In the genomic region with DNA sequence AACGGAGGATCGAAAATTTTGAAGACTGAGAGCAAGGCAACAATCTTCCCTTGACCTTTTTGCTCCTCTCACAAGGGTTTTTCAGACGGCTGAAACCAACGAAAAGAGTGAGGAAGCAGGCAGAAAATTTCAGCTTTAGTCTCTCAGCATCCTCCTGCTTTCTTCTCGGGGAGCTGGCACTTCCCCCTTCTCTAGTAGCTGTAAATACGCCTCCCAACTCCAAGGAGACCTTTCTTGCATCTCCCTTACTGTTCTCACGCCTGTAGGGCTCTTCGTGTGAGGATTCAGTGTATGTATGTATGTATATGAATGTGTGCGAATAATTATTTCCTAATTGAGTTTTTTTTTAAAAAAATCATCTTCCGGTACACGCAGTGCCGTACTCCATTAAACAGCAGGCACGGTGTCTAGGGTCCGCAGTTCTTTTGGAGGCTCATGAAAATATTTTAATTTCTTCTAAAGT, we compare ENCODE assay signal across 8 cellular contexts.
DNase-seq lines count a peak whose midpoint lies in the region; ATAC-seq and TF ChIP-seq lines count a peak whose summit lies in the region.

No MANE protein-coding gene starts in this region.

- peak overlapping the region; percentile 78 for H3K9ac ChIP-seq in ES-I3 (ENCODE audit: low read depth, low read length)

- peak overlapping the region; percentile 83 for H3K27ac ChIP-seq in HEK293 (ENCODE audit: extremely low read depth, low read depth, low read length)
- H3K27ac ChIP-seq in adipose tissue (ENCODE audit: low read depth, low read length): peak overlapping the region; percentile 63

- DNase-seq in NCI-H345 treated with DMSO at 0.1 percent for 48 hours (lab: John Stamatoyannopoulos, UW; ENCODE audit: unreplicated experiment) (peak; percentile 78), left ventricle myocardium superior (no peak), retinal pigment epithelial cell (ENCODE audit: low read depth) (no peak), T1000 (lab: John Stamatoyannopoulos, UW) (no peak), AML-193 (lab: John Stamatoyannopoulos, UW) (no peak)

- no peaks in the 10 kb centered on the region for H3K4me1 ChIP-seq in ES-I3 (ENCODE audit: insufficient read depth, low read length)
- H3K4me1 ChIP-seq in HEK293 (ENCODE audit: control insufficient read depth, insufficient read depth, low read length): no peaks in the 10 kb centered on the region; the same call in 1 of the 2 replicates

- H3K36me3 ChIP-seq in ES-I3 (ENCODE audit: insufficient read depth, low read length) (no peaks in the 10 kb centered on the region), HEK293 (ENCODE audit: control insufficient read depth in 2 of 2, insufficient read depth in 1 of 2, low read length in 2 of 2) (no peaks in the 10 kb centered on the region)

- H3K9me3 ChIP-seq in ES-I3 (ENCODE audit: control insufficient read depth, insufficient read depth, low read length) (no peaks in the 10 kb centered on the region), HEK293 (ENCODE audit: control insufficient read depth, insufficient read depth, low read depth, low read length) (no peaks in the 10 kb centered on the region)

- CTCF ChIA-PET in HEK293 (lab: Yijun Ruan, JAX): interaction anchor here (0.9 to 2.8 kb wide), 5 partner anchors 9 to 146 kb away, joined by 3 to 12 read pairs (median 3); a partner anchor contains a TSS

- TF ChIP-seq CTCF in HEK293 (tag by site-specific recombination; IDR thresholded peaks at IDR 0.05) (no peak), retinal pigment epithelial cell (conservative IDR thresholded peaks at IDR 0.05; ENCODE audit: low read depth, low read length) (no peak)

- intact Hi-C loops in left ventricle myocardium superior (cut with micrococcal nuclease): no loop called here

- POLR2A ChIA-PET in HEK293 (lab: Yijun Ruan, JAX): interaction anchor here (0.6 to 4.1 kb wide), 10 partner anchors 11 to 961 kb away, joined by 3 to 33 read pairs (median 8); a partner anchor contains a TSS

- 1 to 32% (median 1%) methylated on average over 14 of the region's 14 CpGs for WGBS in adipose tissue, 3 donors

- peak; percentile 59 for ATAC-seq in left ventricle myocardium superior

- H3K4me3 ChIP-seq in HEK293 (ENCODE audit: low read depth, low read length) (peak overlapping the region; percentile 65), retinal pigment epithelial cell (ENCODE audit: low read length) (peak overlapping the region; percentile 61)

TF ChIP-seq in HEK293, 187 proteins besides CTCF, POLR2A, EP300 and RAD21:
- TF ChIP-seq ZNF830 (tag by site-specific recombination; IDR thresholded peaks at IDR 0.05; ENCODE audit: low read depth): no peak
- no peak for TF ChIP-seq ZNF354C (tag by site-specific recombination; IDR thresholded peaks at IDR 0.05; ENCODE audit: borderline replicate concordance, low read depth)
- TF ChIP-seq ZNF610 (tag by site-specific recombination; IDR thresholded peaks at IDR 0.05; ENCODE audit: borderline replicate concordance): no peak
- TF ChIP-seq, protein P1, sequence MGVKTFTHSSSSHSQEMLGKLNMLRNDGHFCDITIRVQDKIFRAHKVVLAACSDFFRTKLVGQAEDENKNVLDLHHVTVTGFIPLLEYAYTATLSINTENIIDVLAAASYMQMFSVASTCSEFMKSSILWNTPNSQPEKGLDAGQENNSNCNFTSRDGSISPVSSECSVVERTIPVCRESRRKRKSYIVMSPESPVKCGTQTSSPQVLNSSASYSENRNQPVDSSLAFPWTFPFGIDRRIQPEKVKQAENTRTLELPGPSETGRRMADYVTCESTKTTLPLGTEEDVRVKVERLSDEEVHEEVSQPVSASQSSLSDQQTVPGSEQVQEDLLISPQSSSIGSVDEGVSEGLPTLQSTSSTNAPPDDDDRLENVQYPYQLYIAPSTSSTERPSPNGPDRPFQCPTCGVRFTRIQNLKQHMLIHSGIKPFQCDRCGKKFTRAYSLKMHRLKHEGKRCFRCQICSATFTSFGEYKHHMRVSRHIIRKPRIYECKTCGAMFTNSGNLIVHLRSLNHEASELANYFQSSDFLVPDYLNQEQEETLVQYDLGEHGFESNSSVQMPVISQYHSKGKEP (tag by site-specific recombination; IDR thresholded peaks at IDR 0.05): no peak
- 0 out of 2 replicates have a peak, but pooled peaks have one; percentile 34 for TF ChIP-seq ZNF366 (tag by site-specific recombination; conservative IDR thresholded peaks at IDR 0.05)
- TF ChIP-seq, protein P2, sequence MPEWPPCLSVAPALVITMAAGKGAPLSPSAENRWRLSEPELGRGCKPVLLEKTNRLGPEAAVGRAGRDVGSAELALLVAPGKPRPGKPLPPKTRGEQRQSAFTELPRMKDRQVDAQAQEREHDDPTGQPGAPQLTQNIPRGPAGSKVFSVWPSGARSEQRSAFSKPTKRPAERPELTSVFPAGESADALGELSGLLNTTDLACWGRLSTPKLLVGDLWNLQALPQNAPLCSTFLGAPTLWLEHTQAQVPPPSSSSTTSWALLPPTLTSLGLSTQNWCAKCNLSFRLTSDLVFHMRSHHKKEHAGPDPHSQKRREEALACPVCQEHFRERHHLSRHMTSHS (tag by site-specific recombination; IDR thresholded peaks at IDR 0.05): no peak
- peak; percentile 49; the same call in 1 of the 2 replicates for TF ChIP-seq KLF10 (tag by site-specific recombination; IDR thresholded peaks at IDR 0.05)
- TF ChIP-seq, protein P3, sequence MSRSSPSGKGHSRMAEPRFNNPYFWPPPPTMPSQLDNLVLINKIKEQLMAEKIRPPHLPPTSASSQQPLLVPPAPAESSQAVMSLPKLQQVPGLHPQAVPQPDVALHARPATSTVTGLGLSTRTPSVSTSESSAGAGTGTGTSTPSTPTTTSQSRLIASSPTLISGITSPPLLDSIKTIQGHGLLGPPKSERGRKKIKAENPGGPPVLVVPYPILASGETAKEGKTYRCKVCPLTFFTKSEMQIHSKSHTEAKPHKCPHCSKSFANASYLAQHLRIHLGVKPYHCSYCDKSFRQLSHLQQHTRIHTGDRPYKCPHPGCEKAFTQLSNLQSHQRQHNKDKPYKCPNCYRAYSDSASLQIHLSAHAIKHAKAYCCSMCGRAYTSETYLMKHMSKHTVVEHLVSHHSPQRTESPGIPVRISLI (tag by site-specific recombination; IDR thresholded peaks at IDR 0.05): peak; percentile 98
- TF ChIP-seq BCL11B (tag by site-specific recombination; IDR thresholded peaks at IDR 0.05; ENCODE audit: low read depth): no peak
- TF ChIP-seq, protein P4, sequence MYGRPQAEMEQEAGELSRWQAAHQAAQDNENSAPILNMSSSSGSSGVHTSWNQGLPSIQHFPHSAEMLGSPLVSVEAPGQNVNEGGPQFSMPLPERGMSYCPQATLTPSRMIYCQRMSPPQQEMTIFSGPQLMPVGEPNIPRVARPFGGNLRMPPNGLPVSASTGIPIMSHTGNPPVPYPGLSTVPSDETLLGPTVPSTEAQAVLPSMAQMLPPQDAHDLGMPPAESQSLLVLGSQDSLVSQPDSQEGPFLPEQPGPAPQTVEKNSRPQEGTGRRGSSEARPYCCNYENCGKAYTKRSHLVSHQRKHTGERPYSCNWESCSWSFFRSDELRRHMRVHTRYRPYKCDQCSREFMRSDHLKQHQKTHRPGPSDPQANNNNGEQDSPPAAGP (tag by site-specific recombination; IDR thresholded peaks at IDR 0.05): no peak
- TF ChIP-seq ZNF530 (tag by site-specific recombination; IDR thresholded peaks at IDR 0.05; ENCODE audit: low read depth): no peak
- no peak for TF ChIP-seq FEZF1 (tag by site-specific recombination; IDR thresholded peaks at IDR 0.05)
- no peak for TF ChIP-seq ZNF112 (tag by site-specific recombination; IDR thresholded peaks at IDR 0.05)
- no peak for TF ChIP-seq ZNF211 (tag by site-specific recombination; IDR thresholded peaks at IDR 0.05; ENCODE audit: low read depth)
- 0 out of 2 replicates have a peak, but pooled peaks have one; percentile 9 for TF ChIP-seq ZNF660 (tag by site-specific recombination; IDR thresholded peaks at IDR 0.05)
- TF ChIP-seq BCL11A (tag by site-specific recombination; IDR thresholded peaks at IDR 0.05; ENCODE audit: low read depth): no peak
- TF ChIP-seq ZNF529 (tag by site-specific recombination; IDR thresholded peaks at IDR 0.05; ENCODE audit: insufficient replicate concordance): no peak
- TF ChIP-seq ZNF341 (tag by site-specific recombination; IDR thresholded peaks at IDR 0.05; ENCODE audit: low read depth): 0 out of 2 replicates have a peak, but pooled peaks have one; percentile 18
- TF ChIP-seq ZNF558 (tag by site-specific recombination; IDR thresholded peaks at IDR 0.05): no peak
- TF ChIP-seq ZBTB17 (tag by site-specific recombination; IDR thresholded peaks at IDR 0.05): peak; percentile 42; the same call in 1 of the 2 replicates
- TF ChIP-seq ZNF146 (tag by site-specific recombination; IDR thresholded peaks at IDR 0.05): no peak
- TF ChIP-seq ZNF426 (tag by site-specific recombination; IDR thresholded peaks at IDR 0.05): no peak
- no peak for TF ChIP-seq ZEB2 (tag by site-specific recombination; IDR thresholded peaks at IDR 0.05)
- no peak for TF ChIP-seq ZNF510 (tag by site-specific recombination; IDR thresholded peaks at IDR 0.05; ENCODE audit: insufficient replicate concordance)
- no peak for TF ChIP-seq ZBTB20 (tag by site-specific recombination; IDR thresholded peaks at IDR 0.05)
- TF ChIP-seq ZNF335 (tag by site-specific recombination; conservative IDR thresholded peaks at IDR 0.05): peak; percentile 48
